ENCODE assay signal across 1 cellular context in the genomic region with DNA sequence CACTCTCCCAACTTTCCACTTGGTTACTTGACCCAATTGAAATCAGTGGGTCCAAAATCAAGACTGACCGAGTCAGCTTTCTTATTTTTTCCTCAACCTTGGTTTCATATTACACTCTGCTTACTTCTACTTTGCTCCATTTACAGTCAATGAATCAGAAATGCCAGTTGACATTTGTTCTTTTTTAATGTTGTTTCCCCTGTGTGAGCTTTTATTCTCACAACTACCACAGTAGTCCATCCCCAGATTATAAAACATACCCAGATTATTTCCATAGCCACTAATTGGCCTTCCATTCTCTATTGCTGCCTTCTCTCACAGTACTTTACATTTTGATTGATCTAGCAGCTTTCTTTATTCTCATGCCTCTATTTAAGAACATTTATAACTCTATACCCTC.
TF ChIP-seq lines count a peak whose summit lies in the region.

No MANE protein-coding gene starts in this region.

TF ChIP-seq in IMR-90, 13 proteins besides CTCF, POLR2A, EP300 and RAD21:
- TF ChIP-seq MXI1 (IDR thresholded peaks at IDR 0.05; ENCODE audit: borderline replicate concordance, low read depth, low read length) = no peak
- TF ChIP-seq BHLHE40 (IDR thresholded peaks at IDR 0.05; ENCODE audit: low read depth, low read length) = no peak
- no peak for TF ChIP-seq MAZ (IDR thresholded peaks at IDR 0.05; ENCODE audit: borderline replicate concordance, low read depth, low read length)
- TF ChIP-seq RCOR1 (IDR thresholded peaks at IDR 0.05; ENCODE audit: insufficient replicate concordance, low read length) = no peak
- no peak for TF ChIP-seq FOS (IDR thresholded peaks at IDR 0.05; ENCODE audit: low read depth, low read length)
- no peak for TF ChIP-seq CHD1 (IDR thresholded peaks at IDR 0.05; ENCODE audit: low read depth, low read length)
- TF ChIP-seq, protein P1, sequence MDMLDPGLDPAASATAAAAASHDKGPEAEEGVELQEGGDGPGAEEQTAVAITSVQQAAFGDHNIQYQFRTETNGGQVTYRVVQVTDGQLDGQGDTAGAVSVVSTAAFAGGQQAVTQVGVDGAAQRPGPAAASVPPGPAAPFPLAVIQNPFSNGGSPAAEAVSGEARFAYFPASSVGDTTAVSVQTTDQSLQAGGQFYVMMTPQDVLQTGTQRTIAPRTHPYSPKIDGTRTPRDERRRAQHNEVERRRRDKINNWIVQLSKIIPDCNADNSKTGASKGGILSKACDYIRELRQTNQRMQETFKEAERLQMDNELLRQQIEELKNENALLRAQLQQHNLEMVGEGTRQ (IDR thresholded peaks at IDR 0.05; ENCODE audit: low read depth, low read length) = no peak
- TF ChIP-seq RFX5 (IDR thresholded peaks at IDR 0.05; ENCODE audit: low read depth, low read length) = no peak
- no peak for TF ChIP-seq MAFK (IDR thresholded peaks at IDR 0.05; ENCODE audit: low read depth, low read length)
- TF ChIP-seq SMC3 (IDR thresholded peaks at IDR 0.05; ENCODE audit: low read depth, low read length) = no peak
